Comparison of ENCODE assay signal across 8 cellular contexts in the genomic region with DNA sequence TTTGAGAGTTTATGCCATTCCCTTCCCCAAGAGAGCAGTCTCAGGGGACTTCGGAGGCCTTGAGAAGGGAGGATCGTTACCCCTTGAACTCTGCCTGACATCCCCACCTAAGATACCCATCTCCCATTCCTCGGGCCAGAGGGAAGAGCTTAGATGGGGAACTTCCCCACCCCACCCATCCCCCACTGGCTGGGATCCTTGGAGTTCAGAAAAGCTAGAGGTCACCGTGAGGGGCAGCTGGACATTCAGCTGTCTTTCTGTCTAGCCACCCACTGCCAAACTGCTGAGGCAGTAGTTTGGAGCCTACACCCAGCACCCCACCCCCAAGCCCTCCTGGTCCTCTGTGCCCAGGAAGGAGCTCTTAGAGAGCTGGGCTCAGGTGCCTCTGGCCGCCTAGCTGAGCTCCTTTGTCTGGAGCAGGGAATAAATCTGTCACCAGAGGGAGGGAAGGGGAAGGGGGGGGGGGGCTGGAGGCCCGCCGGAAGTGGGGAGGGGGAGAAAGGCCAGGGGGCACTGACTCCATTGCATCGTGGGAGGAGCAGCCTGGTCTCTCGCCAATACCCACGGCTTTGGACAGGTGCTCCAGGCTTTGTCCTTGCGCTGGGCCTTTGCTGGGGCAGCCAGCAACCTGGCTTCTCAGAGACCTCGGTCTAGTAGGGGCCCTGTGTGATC. TPM values are rescaled to one million over a fixed set of nuclear protein-coding genes. Genes with fewer than 3 reads are reported as not detected.
DNase-seq lines count a peak whose midpoint lies in the region; ATAC-seq, FAIRE-seq and TF ChIP-seq lines count a peak whose summit lies in the region.

No MANE protein-coding gene starts in this region.

- peak overlapping the region; percentile 21 for H3K4me3 ChIP-seq in cardiac muscle cell
- peak overlapping the region; percentile 20 for H3K4me3 ChIP-seq in lower leg skin (ENCODE audit: low read depth, poor library complexity, severe bottlenecking)
- peak overlapping the region in 3 of 4 donors; percentile 46 to 60 (median 56) for H3K4me3 ChIP-seq in upper lobe of left lung

- H3K36me3 ChIP-seq in cardiac muscle cell = no peaks in the 10 kb centered on the region
- H3K36me3 ChIP-seq in upper lobe of left lung = peaks cover 0 to 12% (median 8%) of the 10 kb centered on the region in 4 donors

- H3K9me3 ChIP-seq in cardiac muscle cell (ENCODE audit: low read depth) = no peaks in the 10 kb centered on the region
- H3K9me3 ChIP-seq in upper lobe of left lung = no peaks in the 10 kb centered on the region

- no peaks in the 10 kb centered on the region for H3K9me3 Mint-ChIP-seq in activated T-helper 1 cell treated with anti-CD3 and anti-CD28 coated beads, Interleukin-12 subunit alpha, Interleukin-12 subunit beta, Interleukin-2, Interleukin-4 antibody, amounts not matched to agents 30 ng/mL and 10 ng/mL and 1 ng/mL, durations not matched to agents 14 hours and 24 hours and 36 hours

- TF ChIP-seq EP300 in upper lobe of left lung (IDR thresholded peaks at IDR 0.05) = no peak

- peaks cover 8% of the 10 kb centered on the region for H3K4me1 Mint-ChIP-seq in activated T-helper 1 cell treated with anti-CD3 and anti-CD28 coated beads, Interleukin-12 subunit alpha, Interleukin-12 subunit beta, Interleukin-2, Interleukin-4 antibody, amounts not matched to agents 30 ng/mL and 10 ng/mL and 1 ng/mL, durations not matched to agents 14 hours and 24 hours and 36 hours (ENCODE audit: low read depth)

- ATAC-seq in left cardiac atrium (no peak), upper lobe of left lung (ENCODE audit: low FRiP score in 2 of 2) (no peak)
- ATAC-seq in activated CD4-positive, CD25-positive, alpha-beta regulatory T cell treated with anti-CD3 and anti-CD28 coated beads, Interleukin-2, amount 50 U/mL, for 24 hours = no peak

- no peak for TF ChIP-seq CTCF in cardiac muscle cell (IDR thresholded peaks at IDR 0.05; ENCODE audit: low read depth, low read length)
- no peak for TF ChIP-seq CTCF in lower leg skin (IDR thresholded peaks at IDR 0.05)
- TF ChIP-seq CTCF in upper lobe of left lung (IDR thresholded peaks at IDR 0.05) = no peak

- H3K36me3 Mint-ChIP-seq in activated T-helper 1 cell treated with anti-CD3 and anti-CD28 coated beads, Interleukin-12 subunit alpha, Interleukin-12 subunit beta, Interleukin-2, Interleukin-4 antibody, amounts not matched to agents 30 ng/mL and 10 ng/mL and 1 ng/mL, durations not matched to agents 14 hours and 24 hours and 36 hours (ENCODE audit: low read depth) = peaks cover 2% of the 10 kb centered on the region

- no peak overlapping the region for H3K27ac ChIP-seq in cardiac muscle cell
- peak overlapping the region in 3 of 4 donors; percentile 44 to 75 (median 58) for H3K27ac ChIP-seq in upper lobe of left lung

- H3K27ac Mint-ChIP-seq in activated T-helper 1 cell treated with anti-CD3 and anti-CD28 coated beads, Interleukin-12 subunit alpha, Interleukin-12 subunit beta, Interleukin-2, Interleukin-4 antibody, amounts not matched to agents 30 ng/mL and 10 ng/mL and 1 ng/mL, durations not matched to agents 14 hours and 24 hours and 36 hours = no peak overlapping the region

- H3K27me3 ChIP-seq in cardiac muscle cell (peaks cover 56% of the 10 kb centered on the region), upper lobe of left lung (peaks cover 0 to 12% (median 4%) of the 10 kb centered on the region in 4 donors)

- intact Hi-C loops in left cardiac atrium (cut with DNase I) = no loop called here
- intact Hi-C loops in activated T-helper 1 cell treated with anti-CD3 and anti-CD28 coated beads, Interleukin-12 subunit alpha, Interleukin-12 subunit beta, Interleukin-2, Interleukin-4 antibody, amounts not matched to agents 30 ng/mL and 10 ng/mL and 1 ng/mL, durations not matched to agents 14 hours and 24 hours and 36 hours (cut with micrococcal nuclease) = no loop called here
- intact Hi-C loops in lower leg skin (cut with DNase I; ENCODE audit: low total_unique reads) = no loop called here

- peak overlapping the region; percentile 49 for H3K4me3 Mint-ChIP-seq in activated T-helper 1 cell treated with anti-CD3 and anti-CD28 coated beads, Interleukin-12 subunit alpha, Interleukin-12 subunit beta, Interleukin-2, Interleukin-4 antibody, amounts not matched to agents 30 ng/mL and 10 ng/mL and 1 ng/mL, durations not matched to agents 14 hours and 24 hours and 36 hours

- 33 to 38% methylated on average over 11 of the region's 12 CpGs for WGBS in lower leg skin, 2 donors
- WGBS in upper lobe of left lung, 2 donors = 31 to 34% methylated on average over 5 to 9 of the region's 12 CpGs

- peaks cover 31% of the 10 kb centered on the region for H3K27me3 Mint-ChIP-seq in activated T-helper 1 cell treated with anti-CD3 and anti-CD28 coated beads, Interleukin-12 subunit alpha, Interleukin-12 subunit beta, Interleukin-2, Interleukin-4 antibody, amounts not matched to agents 30 ng/mL and 10 ng/mL and 1 ng/mL, durations not matched to agents 14 hours and 24 hours and 36 hours (ENCODE audit: insufficient read depth)

- no peak for TF ChIP-seq POLR2A in lower leg skin (IDR thresholded peaks at IDR 0.05)
- TF ChIP-seq POLR2A in upper lobe of left lung (IDR thresholded peaks at IDR 0.05) = no peak

- peaks cover 4% of the 10 kb centered on the region for H3K4me1 ChIP-seq in cardiac muscle cell (ENCODE audit: low read depth)
- peaks cover 27 to 41% (median 36%) of the 10 kb centered on the region in 4 donors for H3K4me1 ChIP-seq in upper lobe of left lung

- no peak for DNase-seq in cardiac muscle cell (ENCODE audit: low read depth in 1 of 2, low spot score in 1 of 2)
- no peak for DNase-seq in left cardiac atrium
- DNase-seq in activated T-helper 1 cell treated with anti-CD3 and anti-CD28 coated beads, Interleukin-12 subunit alpha, Interleukin-12 subunit beta, Interleukin-2, Interleukin-4 antibody, amounts not matched to agents 30 ng/mL and 10 ng/mL and 1 ng/mL, durations not matched to agents 14 hours and 24 hours and 36 hours (ENCODE audit: low spot score) = no peak
- DNase-seq in lower leg skin (ENCODE audit: low spot score in 2 of 2) = no peak
- no peak for DNase-seq in upper lobe of left lung
- DNase-seq in kidney glomerular epithelial cell (lab: John Stamatoyannopoulos, UW) = no peak
- no peak for DNase-seq in RCC 7860 (ENCODE audit: low spot score)

- FAIRE-seq in RCC 7860 (lab: Jason Lieb, UNC) = no peak

RNA-seq across cellular contexts. Expression of gene HSD11B2, which starts 1.0 kb away (rescaled TPM):
- total RNA-seq in cardiac muscle cell (0.28 and 0.36 TPM in 2 replicates), left cardiac atrium (1 to 10 TPM in 1 of 2 donors, not detected in 1; 1.6 TPM), lower leg skin (100 to 1,000 TPM in 1 of 4 donors, 10 to 100 TPM in 3; 63.2 to 121 (median 80.8) TPM), upper lobe of left lung (1 to 10 TPM in 5 of 6 donors, under 1 TPM in 1; 0.78 to 5.0 (median 1.6) TPM)
- polyA plus RNA-seq in cardiac muscle cell = 0.26 and 0.84 TPM in 2 replicates
- 3.6 and 5.0 TPM in 2 replicates for total RNA-seq in activated T-helper 1 cell treated with anti-CD3 and anti-CD28 coated beads, Interleukin-12 subunit alpha, Interleukin-12 subunit beta, Interleukin-2, Interleukin-4 antibody, amounts not matched to agents 30 ng/mL and 10 ng/mL and 1 ng/mL, durations not matched to agents 14 hours and 24 hours and 36 hours

RNA-seq across cellular contexts. Expression of gene ZDHHC1, which starts 15.7 kb away (rescaled TPM):
- total RNA-seq in cardiac muscle cell (17.4 and 18.7 TPM in 2 replicates), left cardiac atrium (1 to 10 TPM; 4.6 to 6.8 TPM), lower leg skin (10 to 100 TPM; 15.1 to 24.7 (median 21.4) TPM), upper lobe of left lung (10 to 100 TPM; 14.7 to 49.2 (median 21.4) TPM)
- polyA plus RNA-seq in cardiac muscle cell = 19.1 and 22.4 TPM in 2 replicates
- total RNA-seq in activated T-helper 1 cell treated with anti-CD3 and anti-CD28 coated beads, Interleukin-12 subunit alpha, Interleukin-12 subunit beta, Interleukin-2, Interleukin-4 antibody, amounts not matched to agents 30 ng/mL and 10 ng/mL and 1 ng/mL, durations not matched to agents 14 hours and 24 hours and 36 hours = 0.76 and 0.88 TPM in 2 replicates

RNA-seq across cellular contexts. Expression of gene TPPP3, which starts 38.6 kb away (rescaled TPM):
- total RNA-seq in cardiac muscle cell (2.5 and 4.6 TPM in 2 replicates), left cardiac atrium (10 to 100 TPM; 22.9 to 40.1 TPM), lower leg skin (100 to 1,000 TPM in 2 of 4 donors, 10 to 100 TPM in 2; 29.6 to 197 (median 89.7) TPM), upper lobe of left lung (100 to 1,000 TPM in 4 of 6 donors, 10 to 100 TPM in 2; 40.0 to 167 (median 112) TPM)
- polyA plus RNA-seq in cardiac muscle cell = 6.2 and 7.2 TPM in 2 replicates
- not detected in 2 replicates for total RNA-seq in activated T-helper 1 cell treated with anti-CD3 and anti-CD28 coated beads, Interleukin-12 subunit alpha, Interleukin-12 subunit beta, Interleukin-2, Interleukin-4 antibody, amounts not matched to agents 30 ng/mL and 10 ng/mL and 1 ng/mL, durations not matched to agents 14 hours and 24 hours and 36 hours

RNA-seq across cellular contexts. Expression of gene ATP6V0D1, which starts 49.0 kb away (rescaled TPM):
- total RNA-seq in cardiac muscle cell (74.5 and 140 TPM in 2 replicates), left cardiac atrium (10 to 100 TPM; 66.9 to 71.3 TPM), lower leg skin (100 to 1,000 TPM; 114 to 141 (median 131) TPM), upper lobe of left lung (100 to 1,000 TPM in 4 of 6 donors, 10 to 100 TPM in 2; 69.1 to 221 (median 147) TPM)
- 139 and 203 TPM in 2 replicates for polyA plus RNA-seq in cardiac muscle cell
- 37.7 and 41.5 TPM in 2 replicates for total RNA-seq in activated T-helper 1 cell treated with anti-CD3 and anti-CD28 coated beads, Interleukin-12 subunit alpha, Interleukin-12 subunit beta, Interleukin-2, Interleukin-4 antibody, amounts not matched to agents 30 ng/mL and 10 ng/mL and 1 ng/mL, durations not matched to agents 14 hours and 24 hours and 36 hours

RNA-seq across cellular contexts. Expression of gene AGRP, which starts 51.4 kb away (rescaled TPM):
- total RNA-seq in cardiac muscle cell = not detected in 2 replicates
- polyA plus RNA-seq in cardiac muscle cell = 0.71 TPM in 1 of 2 replicates, not detected in the other
- total RNA-seq in left cardiac atrium = not detected
- total RNA-seq in activated T-helper 1 cell treated with anti-CD3 and anti-CD28 coated beads, Interleukin-12 subunit alpha, Interleukin-12 subunit beta, Interleukin-2, Interleukin-4 antibody, amounts not matched to agents 30 ng/mL and 10 ng/mL and 1 ng/mL, durations not matched to agents 14 hours and 24 hours and 36 hours = not detected in 2 replicates
- total RNA-seq in lower leg skin = not detected
- total RNA-seq in upper lobe of left lung = 1 to 10 TPM in 3 of 6 donors, not detected in 3; 3.5 to 7.6 (median 3.8) TPM

Comparison
In these comparisons a context has a peak if more than half of its experiments do, and no peak if none do; other contexts are left out.
1. RNA of gene HSD11B2, which starts 1.0 kb away (total RNA-seq): 63.2 to 121 TPM in lower leg skin; 3.6 to 5.0 TPM in activated T-helper 1 cell treated with anti-CD3 and anti-CD28 coated beads, Interleukin-12 subunit alpha, Interleukin-12 subunit beta, Interleukin-2, Interleukin-4 antibody, amounts not matched to agents 30 ng/mL and 10 ng/mL and 1 ng/mL, durations not matched to agents 14 hours and 24 hours and 36 hours, 0.78 to 5.0 TPM in upper lobe of left lung, 1.6 TPM in left cardiac atrium and 0.28 to 0.36 TPM in cardiac muscle cell; every median in the first group is over 10 times any median in the second.
2. Peak in every context shown above with its lines, with median percentiles within 50 percentile points of each other: H3K4me3 ChIP-seq.